ENCODE assay signal across 9 cellular contexts in genomic region chr9:110623462-110624025, GRCh38. TPM values are rescaled to one million over a fixed set of nuclear protein-coding genes. Genes with fewer than 3 reads are reported as not detected.
A peak's percentile ranks its signal among the peaks of the same experiment; 100 is the strongest.
DNase-seq lines count a peak whose midpoint lies in the region; ATAC-seq and TF ChIP-seq lines count a peak whose summit lies in the region.
"Had no signal": no experiment of that assay in that cellular context is flagged by ENCODE, and none has a peak within 500 bp of the region (broad histone marks: within the 10 kb centered on the region; RNA-seq: fewer than 3 reads in every experiment).

No MANE protein-coding gene starts in this region.

- TF ChIP-seq CTCF in testis (IDR thresholded peaks at IDR 0.05) = peak; percentile 56 to 69 (median 61)

- intact Hi-C loops in testis (cut with DNase I; ENCODE audit: low total_unique reads) = no loop called here

- WGBS in GM23248 (ENCODE audit: low coverage in 1 of 2, low lambda C conversion rate in 2 of 2, missing lambda C conversion rate in 2 of 2), 2 experiments = 24 to 25% methylated on average over 3 of the region's 3 CpGs
- WGBS in testis, 2 donors = 35 to 36% methylated on average over 3 of the region's 3 CpGs

- H3K9me2 ChIP-seq in GM23248 (ENCODE audit: insufficient read depth) = no peaks in the 10 kb centered on the region

- H3K79me2 ChIP-seq in GM23248 (ENCODE audit: insufficient read depth) = no peaks in the 10 kb centered on the region

- in situ Hi-C loops in GM23248 (cut with MboI) = no loop called here

- peak; percentile 52 for DNase-seq in DMS53 treated with DMSO at 0.1 percent for 48 hours (lab: John Stamatoyannopoulos, UW; ENCODE audit: unreplicated experiment)
- peak; percentile 71 for DNase-seq in GM23248
- peak; percentile 76 for DNase-seq in NCI-H2171 treated with DMSO at 0.1 percent for 48 hours (lab: John Stamatoyannopoulos, UW)
- peak; percentile 43 for DNase-seq in amniotic stem cell (lab: John Stamatoyannopoulos, UW)
- peak; percentile 57 for DNase-seq in iPS-NIHi11 (ENCODE audit: low spot score)
- DNase-seq in testis = peak; percentile 60

- no peak overlapping the region for H3K4me3 ChIP-seq in GM23248
- H3K4me3 ChIP-seq in testis = no peak overlapping the region

- no peak overlapping the region for H2AFZ ChIP-seq in GM23248

- H3K9me3 ChIP-seq in GM23248 (ENCODE audit: low read depth) (no peaks in the 10 kb centered on the region), testis (no peaks in the 10 kb centered on the region)

- H3K27ac ChIP-seq in GM23248 (no peak overlapping the region), testis (no peak overlapping the region)

- peaks cover 32% of the 10 kb centered on the region for H3F3A ChIP-seq in GM23248 (ENCODE audit: insufficient read depth)

- H3K36me3 ChIP-seq in GM23248 (ENCODE audit: low read depth) (no peaks in the 10 kb centered on the region), testis (ENCODE audit: low read depth, missing control alignments) (no peaks in the 10 kb centered on the region)

- ATAC-seq in activated CD4-positive, CD25-positive, alpha-beta regulatory T cell treated with anti-CD3 and anti-CD28 coated beads, Interleukin-2, amount 50 U/mL, for 24 hours = no peak
- ATAC-seq in HG03135 (IDR thresholded peaks at IDR 0.05; ENCODE audit: unreplicated experiment) = no peak

- H3K27me3 ChIP-seq in GM23248 (replicated peaks; ENCODE audit: insufficient read depth) = no peaks in the 10 kb centered on the region
- H3K27me3 ChIP-seq in testis = no peaks in the 10 kb centered on the region

- no peaks in the 10 kb centered on the region for H4K20me1 ChIP-seq in GM23248 (ENCODE audit: insufficient read depth)

- peaks cover 38% of the 10 kb centered on the region for H3K4me1 ChIP-seq in GM23248 (ENCODE audit: insufficient read depth)
- no peaks in the 10 kb centered on the region for H3K4me1 ChIP-seq in testis

- H3K4me2 ChIP-seq in GM23248 (ENCODE audit: unreplicated experiment) = no peak overlapping the region

- H3K9ac ChIP-seq in GM23248 = no peak overlapping the region

- TF ChIP-seq POLR2A in testis (IDR thresholded peaks at IDR 0.05) = no peak

RNA-seq across cellular contexts. Expression of gene SVEP1, which starts 44.0 kb away (rescaled TPM):
- total RNA-seq in GM23248 (2014; rRNA removed; shearing (Covaris generic)) = 47.3 and 50.5 TPM in 2 replicates
- polyA plus RNA-seq in GM23248 (2016; fragmentation: Nextera tagmentation; extraction: Ambion mirVana) = 12.6 and 13.6 TPM in 2 replicates
- 1 to 10 TPM; 4.6 to 6.9 TPM for total RNA-seq in testis
- polyA plus RNA-seq in testis (ENCODE audit: insufficient read depth, low read depth, low replicate concordance) = 7.9 TPM
- total RNA-seq: activated CD8-positive, alpha-beta memory T cell treated with anti-CD3 and anti-CD28 coated beads for 36 hours had no signal

RNA-seq across cellular contexts. Expression of gene MUSK, which starts 45.0 kb away (rescaled TPM):
- total RNA-seq in GM23248 (2014; rRNA removed; shearing (Covaris generic)) = not detected in 2 replicates
- polyA plus RNA-seq in GM23248 (2016; fragmentation: Nextera tagmentation; extraction: Ambion mirVana) (not detected in 2 replicates), testis (ENCODE audit: insufficient read depth, low read depth, low replicate concordance) (2.8 TPM)
- total RNA-seq in testis = 10 to 100 TPM in 1 of 2 donors, 1 to 10 TPM in 1; 6.9 to 11.6 TPM
- total RNA-seq: activated CD8-positive, alpha-beta memory T cell treated with anti-CD3 and anti-CD28 coated beads for 36 hours had no signal
